1 cellular context compared by ENCODE assay signal in the genomic region with DNA sequence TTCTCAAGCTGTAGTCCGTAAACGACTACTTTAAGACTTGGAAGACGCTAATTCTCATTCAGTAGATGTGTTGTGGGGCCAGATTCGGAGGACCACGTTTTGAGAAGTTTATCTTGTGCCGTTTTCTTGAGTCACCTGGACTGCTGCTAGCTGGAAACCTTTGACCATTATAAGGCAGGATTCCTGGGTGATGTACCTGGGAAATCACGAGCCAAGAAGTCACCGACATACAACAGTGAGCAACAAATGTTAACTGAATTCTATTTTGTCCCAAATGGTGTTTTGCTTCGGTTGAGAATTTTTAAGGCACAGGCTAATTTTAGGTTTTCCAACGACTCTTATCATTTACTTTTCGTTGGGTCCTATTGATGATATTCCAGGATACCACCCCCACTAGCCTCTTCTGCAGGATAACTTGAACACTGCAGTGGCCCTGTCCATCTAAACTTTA.
TF ChIP-seq lines count a peak whose summit lies in the region.

No MANE protein-coding gene starts in this region.

TF ChIP-seq in IMR-90, 13 proteins besides CTCF, POLR2A, EP300 and RAD21:
- TF ChIP-seq MXI1 (IDR thresholded peaks at IDR 0.05; ENCODE audit: borderline replicate concordance, low read depth, low read length), result no peak
- TF ChIP-seq FOS (IDR thresholded peaks at IDR 0.05; ENCODE audit: low read depth, low read length), result no peak
- no peak for TF ChIP-seq BHLHE40 (IDR thresholded peaks at IDR 0.05; ENCODE audit: low read depth, low read length)
- no peak for TF ChIP-seq SMC3 (IDR thresholded peaks at IDR 0.05; ENCODE audit: low read depth, low read length)
